ENCODE assay signal across 8 cellular contexts in genomic region chr2:25982273-25982967, GRCh38. TPM values are rescaled to one million over a fixed set of nuclear protein-coding genes. Genes with fewer than 3 reads are reported as not detected.
A peak's percentile ranks its signal among the peaks of the same experiment; 100 is the strongest.
DNase-seq lines count a peak whose midpoint lies in the region; ATAC-seq and TF ChIP-seq lines count a peak whose summit lies in the region.

TSS of gene KIF3C (minus strand) at chr2:25982497. CDS start at chr2:25981917, 580 bp downstream.

- peak; percentile 62 for DNase-seq in Jurkat, Clone E6-1 (ENCODE audit: low read depth, low spot score)
- DNase-seq in RKO (ENCODE audit: low spot score), result peak; percentile 72
- DNase-seq in fibroblast of peridontal ligament (ENCODE audit: extremely low read depth), result peak; percentile 32
- peak; percentile 58 to 86 (median 72) for DNase-seq in naive thymus-derived CD8-positive, alpha-beta T cell
- DNase-seq in stimulated activated naive B cell treated with anti-CD40 and anti-IgM and Interleukin-4, amounts not matched to agents 10 μg/mL and 1 μg/mL and 100 μg/mL, for 72 hours, result peak; percentile 41

- peak; percentile 41 for ATAC-seq in GM19468 (IDR thresholded peaks at IDR 0.05; ENCODE audit: extremely low read depth, unreplicated experiment)
- peak; percentile 94 for ATAC-seq in activated T-helper 17 cell treated with anti-CD3 and anti-CD28 coated beads, Interleukin-2, amount 50 U/mL, for 72 hours (replicated peaks)
- peak; percentile 92 to 94 for ATAC-seq in naive thymus-derived CD8-positive, alpha-beta T cell
- peak; percentile 90 to 91 for ATAC-seq in stimulated activated naive B cell treated with anti-CD40 and anti-IgM and Interleukin-4, amounts not matched to agents 10 μg/mL and 1 μg/mL and 100 μg/mL, for 72 hours (replicated peaks)

- POLR2A ChIA-PET in naive thymus-derived CD8-positive, alpha-beta T cell (lab: Charles Lee), result interaction anchor here (0.6 to 1.4 kb wide), 3 partner anchors 9 to 318 kb away, joined by 3 to 4 read pairs (median 4); no protein-coding TSS in a partner anchor

- peak within 1 kb of the TSS; percentile 73 for H3K4me3 Mint-ChIP-seq in activated T-helper 17 cell treated with anti-CD3 and anti-CD28 coated beads, Interleukin-2, amount 50 U/mL, for 72 hours
- peak within 1 kb of the TSS; percentile 79 to 93 (median 89) for H3K4me3 Mint-ChIP-seq in naive thymus-derived CD8-positive, alpha-beta T cell
- peak within 1 kb of the TSS; percentile 92 to 96 for H3K4me3 Mint-ChIP-seq in stimulated activated naive B cell treated with anti-CD40 and anti-IgM and Interleukin-4, amounts not matched to agents 10 μg/mL and 1 μg/mL and 100 μg/mL, for 72 hours

- no peak for TF ChIP-seq CTCF in C4-2B (conservative IDR thresholded peaks at IDR 0.05)

- H3K9me3 Mint-ChIP-seq in activated T-helper 17 cell treated with anti-CD3 and anti-CD28 coated beads, Interleukin-2, amount 50 U/mL, for 72 hours, result no peaks in the 10 kb centered on the region
- no peaks in the 10 kb centered on the region for H3K9me3 Mint-ChIP-seq in naive thymus-derived CD8-positive, alpha-beta T cell
- no peaks in the 10 kb centered on the region for H3K9me3 Mint-ChIP-seq in stimulated activated naive B cell treated with anti-CD40 and anti-IgM and Interleukin-4, amounts not matched to agents 10 μg/mL and 1 μg/mL and 100 μg/mL, for 72 hours

- no peaks in the 10 kb centered on the region for H3K4me1 Mint-ChIP-seq in activated T-helper 17 cell treated with anti-CD3 and anti-CD28 coated beads, Interleukin-2, amount 50 U/mL, for 72 hours
- peaks cover 12 to 47% (median 19%) of the 10 kb centered on the region in 4 donors for H3K4me1 Mint-ChIP-seq in naive thymus-derived CD8-positive, alpha-beta T cell
- peaks cover 5 to 25% of the 10 kb centered on the region in 2 donors for H3K4me1 Mint-ChIP-seq in stimulated activated naive B cell treated with anti-CD40 and anti-IgM and Interleukin-4, amounts not matched to agents 10 μg/mL and 1 μg/mL and 100 μg/mL, for 72 hours

- no peaks in the 10 kb centered on the region for H3K27me3 Mint-ChIP-seq in activated T-helper 17 cell treated with anti-CD3 and anti-CD28 coated beads, Interleukin-2, amount 50 U/mL, for 72 hours
- H3K27me3 Mint-ChIP-seq in naive thymus-derived CD8-positive, alpha-beta T cell, result no peaks in the 10 kb centered on the region
- H3K27me3 Mint-ChIP-seq in stimulated activated naive B cell treated with anti-CD40 and anti-IgM and Interleukin-4, amounts not matched to agents 10 μg/mL and 1 μg/mL and 100 μg/mL, for 72 hours, result no peaks in the 10 kb centered on the region

- H3K36me3 Mint-ChIP-seq in activated T-helper 17 cell treated with anti-CD3 and anti-CD28 coated beads, Interleukin-2, amount 50 U/mL, for 72 hours (ENCODE audit: low read depth), result no peaks in the 10 kb centered on the region
- H3K36me3 Mint-ChIP-seq in naive thymus-derived CD8-positive, alpha-beta T cell, result no peaks in the 10 kb centered on the region
- no peaks in the 10 kb centered on the region for H3K36me3 Mint-ChIP-seq in stimulated activated naive B cell treated with anti-CD40 and anti-IgM and Interleukin-4, amounts not matched to agents 10 μg/mL and 1 μg/mL and 100 μg/mL, for 72 hours

- H3K27ac ChIP-seq in C4-2B, result peak within 1 kb of the TSS; percentile 44

- peak within 1 kb of the TSS; percentile 76 for H3K4me3 ChIP-seq in Jurkat, Clone E6-1 (ENCODE audit: low read length)

- peak within 1 kb of the TSS; percentile 46 for H3K27ac Mint-ChIP-seq in activated T-helper 17 cell treated with anti-CD3 and anti-CD28 coated beads, Interleukin-2, amount 50 U/mL, for 72 hours
- H3K27ac Mint-ChIP-seq in naive thymus-derived CD8-positive, alpha-beta T cell, result peak within 1 kb of the TSS in 9 of 10 donors; percentile 60 to 91 (median 82)
- peak within 1 kb of the TSS; percentile 87 for H3K27ac Mint-ChIP-seq in stimulated activated naive B cell treated with anti-CD40 and anti-IgM and Interleukin-4, amounts not matched to agents 10 μg/mL and 1 μg/mL and 100 μg/mL, for 72 hours

RNA-seq across cellular contexts. Expression of gene KIF3C, which starts in this region (rescaled TPM):
- polyA plus RNA-seq in Jurkat, Clone E6-1 (2012; ENCODE audit: insufficient read depth, insufficient read length), result 11.1 TPM
- 1 to 10 TPM; 3.0 to 3.4 TPM for total RNA-seq in activated T-helper 17 cell treated with anti-CD3 and anti-CD28 coated beads, Interleukin-2, amount 50 U/mL, for 72 hours
- total RNA-seq in naive thymus-derived CD8-positive, alpha-beta T cell, result 1 to 10 TPM; 4.1 to 4.9 TPM
- 1 to 10 TPM in 2 of 3 donors, under 1 TPM in 1; 0.63 to 1.1 (median 1.1) TPM for polyA plus RNA-seq in naive thymus-derived CD8-positive, alpha-beta T cell

Comparison
In these comparisons a context has a peak if more than half of its experiments do, and no peak if none do; other contexts are left out.
1. Peak in every context shown above with its lines: DNase-seq, ATAC-seq, H3K4me3 ChIP-seq and H3K27ac ChIP-seq.
2. ATAC-seq: peak in every context shown above with its lines; median percentile 94 in activated T-helper 17 cell treated with anti-CD3 and anti-CD28 coated beads, Interleukin-2, amount 50 U/mL, for 72 hours; 93 in naive thymus-derived CD8-positive, alpha-beta T cell; 90 in stimulated activated naive B cell treated with anti-CD40 and anti-IgM and Interleukin-4, amounts not matched to agents 10 μg/mL and 1 μg/mL and 100 μg/mL, for 72 hours; 41 in GM19468.